1 cellular context compared by ENCODE assay signal in the genomic region with DNA sequence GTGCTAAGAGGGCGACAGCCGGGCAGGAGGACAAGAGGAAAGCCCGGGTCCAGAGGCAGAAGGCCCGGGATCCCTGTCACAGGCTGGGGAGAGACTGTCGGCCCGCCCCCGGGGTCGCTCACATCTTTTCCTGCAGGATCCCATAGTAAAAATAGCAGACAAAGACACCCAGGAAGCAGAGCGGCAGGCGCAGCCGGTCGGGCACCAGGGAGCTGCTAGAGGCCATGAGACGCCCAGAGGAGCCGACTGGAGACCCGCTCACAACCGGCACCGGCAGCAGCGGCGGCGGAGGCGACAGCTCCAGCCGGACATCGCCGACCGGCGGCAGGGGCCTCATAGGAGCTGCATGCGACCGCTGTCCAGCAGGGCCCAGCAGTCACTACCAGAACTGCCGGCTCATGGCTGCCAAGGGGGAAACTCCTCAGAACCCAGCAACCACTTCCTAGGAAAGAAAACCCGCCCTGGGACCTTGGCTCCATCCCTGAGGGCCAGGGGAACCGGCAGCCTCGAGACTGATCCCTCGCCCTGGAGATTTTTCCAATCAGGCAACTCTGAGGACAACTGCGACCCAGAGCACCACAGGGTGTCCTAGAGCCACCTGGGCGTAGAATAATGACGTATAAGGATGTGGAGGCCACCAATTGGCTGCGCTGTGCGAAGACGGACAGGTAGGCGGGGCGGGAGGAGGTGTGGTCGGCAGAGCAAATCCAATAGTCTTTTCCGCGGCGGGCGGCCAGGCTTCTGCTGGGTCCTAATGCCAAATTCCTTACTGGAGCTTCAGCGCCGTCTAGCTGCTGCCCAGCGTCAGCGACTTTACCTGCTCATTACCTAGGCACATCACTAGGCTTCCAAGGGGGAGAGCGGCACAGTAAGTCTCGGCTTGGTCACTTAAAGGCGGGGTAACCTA.
TF ChIP-seq lines count a peak whose summit lies in the region.

Gene SLC35B1, minus strand, starts transcription at position 357 of the 907 bp plus-strand sequence. Its CDS starts 131 bp downstream, at position 226.

TF ChIP-seq in HEK293, 187 proteins besides CTCF, POLR2A, EP300 and RAD21 (continued from another document and continues in another):
- no peak for TF ChIP-seq ZNF280D (tag by site-specific recombination; IDR thresholded peaks at IDR 0.05)
- TF ChIP-seq, protein P1, sequence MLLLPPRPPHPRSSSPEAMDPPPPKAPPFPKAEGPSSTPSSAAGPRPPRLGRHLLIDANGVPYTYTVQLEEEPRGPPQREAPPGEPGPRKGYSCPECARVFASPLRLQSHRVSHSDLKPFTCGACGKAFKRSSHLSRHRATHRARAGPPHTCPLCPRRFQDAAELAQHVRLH (tag by site-specific recombination; IDR thresholded peaks at IDR 0.05): peak; percentile 87
- TF ChIP-seq ZNF777 (tag by site-specific recombination; IDR thresholded peaks at IDR 0.05; ENCODE audit: borderline replicate concordance): no peak
- TF ChIP-seq ZNF221 (tag by site-specific recombination; IDR thresholded peaks at IDR 0.05; ENCODE audit: borderline replicate concordance): no peak
- peak; percentile 92 for TF ChIP-seq ZNF660 (tag by site-specific recombination; IDR thresholded peaks at IDR 0.05)
- peak; percentile 66; the same call in 1 of the 2 replicates for TF ChIP-seq ZSCAN30 (tag by site-specific recombination; IDR thresholded peaks at IDR 0.05)
- TF ChIP-seq HOXC10 (CRISPR knock-in tag; IDR thresholded peaks at IDR 0.05): no peak
- TF ChIP-seq, protein P2, sequence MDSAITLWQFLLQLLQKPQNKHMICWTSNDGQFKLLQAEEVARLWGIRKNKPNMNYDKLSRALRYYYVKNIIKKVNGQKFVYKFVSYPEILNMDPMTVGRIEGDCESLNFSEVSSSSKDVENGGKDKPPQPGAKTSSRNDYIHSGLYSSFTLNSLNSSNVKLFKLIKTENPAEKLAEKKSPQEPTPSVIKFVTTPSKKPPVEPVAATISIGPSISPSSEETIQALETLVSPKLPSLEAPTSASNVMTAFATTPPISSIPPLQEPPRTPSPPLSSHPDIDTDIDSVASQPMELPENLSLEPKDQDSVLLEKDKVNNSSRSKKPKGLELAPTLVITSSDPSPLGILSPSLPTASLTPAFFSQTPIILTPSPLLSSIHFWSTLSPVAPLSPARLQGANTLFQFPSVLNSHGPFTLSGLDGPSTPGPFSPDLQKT (IDR thresholded peaks at IDR 0.05; ENCODE audit: borderline replicate concordance, low read depth, low read length): no peak
- TF ChIP-seq ZNF311 (tag by site-specific recombination; IDR thresholded peaks at IDR 0.05; ENCODE audit: borderline replicate concordance): no peak
- peak; percentile 92 for TF ChIP-seq ZNF629 (tag by site-specific recombination; IDR thresholded peaks at IDR 0.05)
- TF ChIP-seq ZNF529 (tag by site-specific recombination; IDR thresholded peaks at IDR 0.05; ENCODE audit: insufficient replicate concordance): no peak
- TF ChIP-seq ZNF26 (tag by site-specific recombination; IDR thresholded peaks at IDR 0.05): no peak
- no peak for TF ChIP-seq ZNF132 (tag by site-specific recombination; IDR thresholded peaks at IDR 0.05; ENCODE audit: borderline replicate concordance)
- TF ChIP-seq GLIS1 (tag by site-specific recombination; IDR thresholded peaks at IDR 0.05): 0 out of 2 replicates have a peak, but pooled peaks have one; percentile 47
- no peak for TF ChIP-seq INSM2 (tag by site-specific recombination; IDR thresholded peaks at IDR 0.05)
- TF ChIP-seq, protein P3, sequence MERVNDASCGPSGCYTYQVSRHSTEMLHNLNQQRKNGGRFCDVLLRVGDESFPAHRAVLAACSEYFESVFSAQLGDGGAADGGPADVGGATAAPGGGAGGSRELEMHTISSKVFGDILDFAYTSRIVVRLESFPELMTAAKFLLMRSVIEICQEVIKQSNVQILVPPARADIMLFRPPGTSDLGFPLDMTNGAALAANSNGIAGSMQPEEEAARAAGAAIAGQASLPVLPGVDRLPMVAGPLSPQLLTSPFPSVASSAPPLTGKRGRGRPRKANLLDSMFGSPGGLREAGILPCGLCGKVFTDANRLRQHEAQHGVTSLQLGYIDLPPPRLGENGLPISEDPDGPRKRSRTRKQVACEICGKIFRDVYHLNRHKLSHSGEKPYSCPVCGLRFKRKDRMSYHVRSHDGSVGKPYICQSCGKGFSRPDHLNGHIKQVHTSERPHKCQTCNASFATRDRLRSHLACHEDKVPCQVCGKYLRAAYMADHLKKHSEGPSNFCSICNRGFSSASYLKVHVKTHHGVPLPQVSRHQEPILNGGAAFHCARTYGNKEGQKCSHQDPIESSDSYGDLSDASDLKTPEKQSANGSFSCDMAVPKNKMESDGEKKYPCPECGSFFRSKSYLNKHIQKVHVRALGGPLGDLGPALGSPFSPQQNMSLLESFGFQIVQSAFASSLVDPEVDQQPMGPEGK (tag by site-specific recombination; IDR thresholded peaks at IDR 0.05): 0 out of 2 replicates have a peak, but pooled peaks have one; percentile 61
- TF ChIP-seq KLF7 (tag by site-specific recombination; IDR thresholded peaks at IDR 0.05; ENCODE audit: borderline replicate concordance): peak; percentile 42; the same call in 1 of the 2 replicates
- TF ChIP-seq ZBTB21 (tag by site-specific recombination; IDR thresholded peaks at IDR 0.05): peak; percentile 79; the same call in 1 of the 2 replicates
- TF ChIP-seq ZNF302 (tag by site-specific recombination; IDR thresholded peaks at IDR 0.05; ENCODE audit: low read depth): no peak
- TF ChIP-seq ZBTB7A (tag by site-specific recombination; IDR thresholded peaks at IDR 0.05; ENCODE audit: low read depth): no peak
- peak; percentile 64; the same call in 1 of the 2 replicates for TF ChIP-seq YY1 (tag by site-specific recombination; IDR thresholded peaks at IDR 0.05)
- TF ChIP-seq SETDB1 (IDR thresholded peaks at IDR 0.05; ENCODE audit: insufficient read length, low read length): peak; percentile 65
- TF ChIP-seq ZNF2 (tag by site-specific recombination; IDR thresholded peaks at IDR 0.05): peak; percentile 90
- TF ChIP-seq ZNF664 (tag by site-specific recombination; IDR thresholded peaks at IDR 0.05): no peak
- TF ChIP-seq, protein P4, sequence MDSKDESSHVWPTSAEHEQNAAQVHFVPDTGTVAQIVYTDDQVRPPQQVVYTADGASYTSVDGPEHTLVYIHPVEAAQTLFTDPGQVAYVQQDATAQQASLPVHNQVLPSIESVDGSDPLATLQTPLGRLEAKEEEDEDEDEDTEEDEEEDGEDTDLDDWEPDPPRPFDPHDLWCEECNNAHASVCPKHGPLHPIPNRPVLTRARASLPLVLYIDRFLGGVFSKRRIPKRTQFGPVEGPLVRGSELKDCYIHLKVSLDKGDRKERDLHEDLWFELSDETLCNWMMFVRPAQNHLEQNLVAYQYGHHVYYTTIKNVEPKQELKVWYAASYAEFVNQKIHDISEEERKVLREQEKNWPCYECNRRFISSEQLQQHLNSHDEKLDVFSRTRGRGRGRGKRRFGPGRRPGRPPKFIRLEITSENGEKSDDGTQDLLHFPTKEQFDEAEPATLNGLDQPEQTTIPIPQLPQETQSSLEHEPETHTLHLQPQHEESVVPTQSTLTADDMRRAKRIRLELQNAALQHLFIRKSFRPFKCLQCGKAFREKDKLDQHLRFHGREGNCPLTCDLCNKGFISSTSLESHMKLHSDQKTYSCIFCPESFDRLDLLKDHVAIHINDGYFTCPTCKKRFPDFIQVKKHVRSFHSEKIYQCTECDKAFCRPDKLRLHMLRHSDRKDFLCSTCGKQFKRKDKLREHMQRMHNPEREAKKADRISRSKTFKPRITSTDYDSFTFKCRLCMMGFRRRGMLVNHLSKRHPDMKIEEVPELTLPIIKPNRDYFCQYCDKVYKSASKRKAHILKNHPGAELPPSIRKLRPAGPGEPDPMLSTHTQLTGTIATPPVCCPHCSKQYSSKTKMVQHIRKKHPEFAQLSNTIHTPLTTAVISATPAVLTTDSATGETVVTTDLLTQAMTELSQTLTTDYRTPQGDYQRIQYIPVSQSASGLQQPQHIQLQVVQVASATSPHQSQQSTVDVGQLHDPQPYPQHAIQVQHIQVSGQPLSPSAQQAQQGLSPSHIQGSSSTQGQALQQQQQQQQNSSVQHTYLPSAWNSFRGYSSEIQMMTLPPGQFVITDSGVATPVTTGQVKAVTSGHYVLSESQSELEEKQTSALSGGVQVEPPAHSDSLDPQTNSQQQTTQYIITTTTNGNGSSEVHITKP (tag by site-specific recombination; IDR thresholded peaks at IDR 0.05): peak; percentile 86
- TF ChIP-seq KLF10 (tag by site-specific recombination; IDR thresholded peaks at IDR 0.05): peak; percentile 99
- TF ChIP-seq ZNF114 (tag by site-specific recombination; IDR thresholded peaks at IDR 0.05): no peak
- TF ChIP-seq ZNF335 (tag by site-specific recombination; conservative IDR thresholded peaks at IDR 0.05): peak; percentile 100
- no peak for TF ChIP-seq ZNF341 (tag by site-specific recombination; IDR thresholded peaks at IDR 0.05; ENCODE audit: low read depth)
- TF ChIP-seq, protein P5, sequence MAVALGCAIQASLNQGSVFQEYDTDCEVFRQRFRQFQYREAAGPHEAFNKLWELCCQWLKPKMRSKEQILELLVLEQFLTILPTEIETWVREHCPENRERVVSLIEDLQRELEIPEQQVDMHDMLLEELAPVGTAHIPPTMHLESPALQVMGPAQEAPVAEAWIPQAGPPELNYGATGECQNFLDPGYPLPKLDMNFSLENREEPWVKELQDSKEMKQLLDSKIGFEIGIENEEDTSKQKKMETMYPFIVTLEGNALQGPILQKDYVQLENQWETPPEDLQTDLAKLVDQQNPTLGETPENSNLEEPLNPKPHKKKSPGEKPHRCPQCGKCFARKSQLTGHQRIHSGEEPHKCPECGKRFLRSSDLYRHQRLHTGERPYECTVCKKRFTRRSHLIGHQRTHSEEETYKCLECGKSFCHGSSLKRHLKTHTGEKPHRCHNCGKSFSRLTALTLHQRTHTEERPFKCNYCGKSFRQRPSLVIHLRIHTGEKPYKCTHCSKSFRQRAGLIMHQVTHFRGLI (tag by site-specific recombination; IDR thresholded peaks at IDR 0.05): no peak
- no peak for TF ChIP-seq OSR2 (tag by site-specific recombination; IDR thresholded peaks at IDR 0.05)
- peak; percentile 50; the same call in 1 of the 2 replicates for TF ChIP-seq ZNF561 (tag by site-specific recombination; IDR thresholded peaks at IDR 0.05; ENCODE audit: borderline replicate concordance)
- peak; percentile 77; the same call in 1 of the 2 replicates for TF ChIP-seq ZNF501 (tag by site-specific recombination; IDR thresholded peaks at IDR 0.05)
